29 cellular contexts compared by ENCODE assay signal in genomic region chr3:64473476-64473875, GRCh38.
"Had no signal": no experiment of that assay in that cellular context is flagged by ENCODE, and none has a peak within 500 bp of the region (broad histone marks: within the 10 kb centered on the region; RNA-seq: fewer than 3 reads in every experiment).

No MANE protein-coding gene starts in this region.

- H3K4me1 ChIP-seq: Peyer's patch, SJSA1 had no signal

- H3K27ac Mint-ChIP-seq: activated CD4-positive, alpha-beta memory T cell treated with anti-CD3 and anti-CD28 coated beads, Interleukin-2, amount 10 ng/mL, durations not matched to agents 7 days and 5 days; activated naive CD4-positive, alpha-beta T cell treated with anti-CD3 and anti-CD28 coated beads, Interleukin-2, amount 10 ng/mL, durations not matched to agents 7 days and 5 days; activated naive CD8-positive, alpha-beta T cell treated with anti-CD3 and anti-CD28 coated beads for 36 hours; activated T-cell treated with anti-CD3 and anti-CD28 coated beads, Interleukin-2, amount 50 U/mL, for 72 hours; activated T-helper 2 cell treated with anti-CD3 and anti-CD28 coated beads, Interferon-gamma antibody, Interleukin-2, Interleukin-4, amounts not matched to agents 10 μg/mL and 5 μg/mL and 100 μg/mL, durations not matched to agents 14 hours and 24 hours and 36 hours; T-helper 17 cell had no signal

- H3K9me3 Mint-ChIP-seq: activated CD4-positive, alpha-beta memory T cell treated with anti-CD3 and anti-CD28 coated beads, Interleukin-2, amount 10 ng/mL, durations not matched to agents 7 days and 5 days; activated naive CD4-positive, alpha-beta T cell treated with anti-CD3 and anti-CD28 coated beads, Interleukin-2, amount 10 ng/mL, durations not matched to agents 7 days and 5 days; activated naive CD8-positive, alpha-beta T cell treated with anti-CD3 and anti-CD28 coated beads for 36 hours; activated T-helper 2 cell treated with anti-CD3 and anti-CD28 coated beads, Interferon-gamma antibody, Interleukin-2, Interleukin-4, amounts not matched to agents 10 μg/mL and 5 μg/mL and 100 μg/mL, durations not matched to agents 14 hours and 24 hours and 36 hours had no signal

- H3K36me3 Mint-ChIP-seq: activated naive CD4-positive, alpha-beta T cell treated with anti-CD3 and anti-CD28 coated beads, Interleukin-2, amount 10 ng/mL, durations not matched to agents 7 days and 5 days; activated naive CD8-positive, alpha-beta T cell treated with anti-CD3 and anti-CD28 coated beads for 36 hours had no signal

- H3K27ac ChIP-seq: KMS-11, Peyer's patch, RWPE1, SJSA1, VCaP had no signal

- H3K27me3 Mint-ChIP-seq: activated naive CD4-positive, alpha-beta T cell treated with anti-CD3 and anti-CD28 coated beads, Interleukin-2, amount 10 ng/mL, durations not matched to agents 7 days and 5 days had no signal

- H3K9ac ChIP-seq: KMS-11 had no signal

- H3K4me2 ChIP-seq: KMS-11 had no signal

- DNase-seq: activated CD4-positive, alpha-beta memory T cell treated with anti-CD3 and anti-CD28 coated beads, Interleukin-2, amount 10 ng/mL, durations not matched to agents 7 days and 5 days; activated CD4-positive, alpha-beta T cell treated with anti-CD3 and anti-CD28 coated beads, Interleukin-2, amount 50 U/mL, for 1 hour; activated CD4-positive, CD25-positive, alpha-beta regulatory T cell; activated CD8-positive, alpha-beta memory T cell treated with anti-CD3 and anti-CD28 coated beads, Interleukin-2, amount 50 U/mL, for 4 hours; activated gamma-delta T cell treated with Interleukin-2 at 50 U/mL for 16 hours; activated naive CD4-positive, alpha-beta T cell treated with anti-CD3 and anti-CD28 coated beads, Interleukin-2, amount 10 ng/mL, durations not matched to agents 7 days and 5 days; activated naive CD8-positive, alpha-beta T cell treated with anti-CD3 and anti-CD28 coated beads for 36 hours; activated T-cell treated with anti-CD3 and anti-CD28 coated beads, Interleukin-2, amount 50 U/mL, for 72 hours; MM.1S; NCI-H1092 treated with DMSO at 0.1 percent for 48 hours; NCI-H1417 treated with DMSO at 0.1 percent for 48 hours; NCI-H1694; NCI-H2029; NCI-H2107; NCI-H2171 treated with DMSO at 0.1 percent for 48 hours; NCI-H345; NCI-H510A; NCI-H526 treated with DMSO at 0.1 percent for 48 hours; NK-92 treated with Interleukin-12 subunit alpha and Interleukin-12 subunit beta, amount 100 ng/mL, for 24 hours; OCI-M1; Peyer's patch; Right ventricle myocardium superior; T-helper 17 cell; T1000 had no signal

- H3K4me3 Mint-ChIP-seq: activated CD4-positive, alpha-beta memory T cell treated with anti-CD3 and anti-CD28 coated beads, Interleukin-2, amount 10 ng/mL, durations not matched to agents 7 days and 5 days; activated naive CD4-positive, alpha-beta T cell treated with anti-CD3 and anti-CD28 coated beads, Interleukin-2, amount 10 ng/mL, durations not matched to agents 7 days and 5 days; activated naive CD8-positive, alpha-beta T cell treated with anti-CD3 and anti-CD28 coated beads for 36 hours; activated T-cell treated with anti-CD3 and anti-CD28 coated beads, Interleukin-2, amount 50 U/mL, for 72 hours; T-helper 17 cell had no signal

- H3K36me3 ChIP-seq: Peyer's patch, SJSA1 had no signal

- H3K27me3 ChIP-seq: Peyer's patch, SJSA1 had no signal

- H3K4me3 ChIP-seq: Peyer's patch, SJSA1 had no signal

- H3K9me3 ChIP-seq: Peyer's patch, SJSA1 had no signal

- H3K4me1 Mint-ChIP-seq: activated CD4-positive, alpha-beta memory T cell treated with anti-CD3 and anti-CD28 coated beads, Interleukin-2, amount 10 ng/mL, durations not matched to agents 7 days and 5 days; activated naive CD4-positive, alpha-beta T cell treated with anti-CD3 and anti-CD28 coated beads, Interleukin-2, amount 10 ng/mL, durations not matched to agents 7 days and 5 days; activated naive CD8-positive, alpha-beta T cell treated with anti-CD3 and anti-CD28 coated beads for 36 hours; T-helper 17 cell had no signal
